Comparison of ENCODE assay signal across 8 cellular contexts in the genomic region with DNA sequence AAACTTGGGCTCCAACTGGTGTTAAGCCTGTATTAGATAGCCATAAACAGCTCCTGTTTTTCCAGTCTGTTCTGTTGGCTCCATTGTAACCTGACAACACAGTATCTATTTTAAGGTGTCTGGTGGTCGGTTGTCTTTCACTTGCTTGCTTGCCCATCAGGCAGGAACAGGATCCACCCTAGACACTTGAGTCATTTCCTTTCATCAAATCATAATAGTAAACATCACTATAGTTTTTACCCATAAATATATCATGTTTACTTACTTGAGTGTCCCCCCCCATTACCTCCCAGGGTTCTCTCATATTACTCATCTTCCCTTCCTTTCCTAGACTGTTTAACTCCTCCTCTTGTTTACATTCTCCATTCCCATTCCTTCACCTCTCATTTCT. TPM values are rescaled to one million over a fixed set of nuclear protein-coding genes. Genes with fewer than 3 reads are reported as not detected.
DNase-seq lines count a peak whose midpoint lies in the region; ATAC-seq, FAIRE-seq and TF ChIP-seq lines count a peak whose summit lies in the region.

No MANE protein-coding gene starts in this region.

- no TSS peak for BruUV-seq in endothelial cell of umbilical vein (replicated peaks; lab: Mats Ljungman, UMichigan)

- H3K14ac ChIP-seq in trophoblast cell (ENCODE audit: low read length), result no peak overlapping the region

- no peak for ATAC-seq in GM18909 (IDR thresholded peaks at IDR 0.05; ENCODE audit: poor library complexity, unreplicated experiment)
- no peak for ATAC-seq in GM21576 (IDR thresholded peaks at IDR 0.05; ENCODE audit: unreplicated experiment)

- H4K91ac ChIP-seq in trophoblast cell (ENCODE audit: low read depth, low read length), result no peak overlapping the region

- intact Hi-C loops in endothelial cell of umbilical vein (cut with micrococcal nuclease), result no loop called here

- H3K36me3 ChIP-seq in endothelial cell of umbilical vein (ENCODE audit: control insufficient read depth in 2 of 2, extremely low read depth in 1 of 2, insufficient read depth in 2 of 2, low read length in 2 of 2), result no peaks in the 10 kb centered on the region
- H3K36me3 ChIP-seq in trophoblast cell (ENCODE audit: control insufficient read depth in 1 of 2, insufficient read depth in 2 of 2, low read length in 2 of 2), result peaks cover 0 to 2% of the 10 kb centered on the region in 2 experiments
- 0 out of 2 replicates have a peak, but pooled peaks cover 4% of the 10 kb centered on the region for H3K36me3 ChIP-seq in SJCRH30

- H3K27ac ChIP-seq in endothelial cell of umbilical vein (ENCODE audit: insufficient read depth, low read depth, low read length) (peak overlapping the region; percentile 68), trophoblast cell (ENCODE audit: low read depth, low read length) (peak overlapping the region; percentile 64), SJCRH30 (no peak overlapping the region)

- H2AFZ ChIP-seq in endothelial cell of umbilical vein (ENCODE audit: low read depth, low read length) (no peak overlapping the region), trophoblast cell (ENCODE audit: insufficient read depth, low read length, poor library complexity) (no peak overlapping the region)

- no peak overlapping the region for H3K23ac ChIP-seq in trophoblast cell (ENCODE audit: low read length)

- H3K79me2 ChIP-seq in endothelial cell of umbilical vein (ENCODE audit: control insufficient read depth, insufficient read depth, low read length) (peaks cover 75% of the 10 kb centered on the region), trophoblast cell (ENCODE audit: control insufficient read depth, insufficient read depth, low read length, poor library complexity) (peaks cover 14% of the 10 kb centered on the region)

- no peak overlapping the region for H3K9ac ChIP-seq in endothelial cell of umbilical vein (replicated peaks; ENCODE audit: extremely low read depth, insufficient read depth, low read length)
- no peak overlapping the region for H3K9ac ChIP-seq in trophoblast cell (ENCODE audit: low read length)

- no peak overlapping the region for H2BK5ac ChIP-seq in trophoblast cell (ENCODE audit: low read depth, low read length, poor library complexity)

- H3K4me2 ChIP-seq in endothelial cell of umbilical vein (ENCODE audit: insufficient read depth, low read length) (peak overlapping the region; percentile 66), trophoblast cell (ENCODE audit: low read length) (peak overlapping the region; percentile 32)

- H3K18ac ChIP-seq in trophoblast cell (ENCODE audit: low read length), result no peak overlapping the region

- CTCF ChIA-PET in endothelial cell of umbilical vein (lab: Charles Lee), result interaction anchor here (1.3 to 1.4 kb wide), 2 partner anchors 12 to 26 kb away, joined by 3 to 4 read pairs; no protein-coding TSS in a partner anchor

- no peak overlapping the region for H2AK5ac ChIP-seq in trophoblast cell (ENCODE audit: low read length)

- no peaks in the 10 kb centered on the region for H3K9me1 ChIP-seq in endothelial cell of umbilical vein (replicated peaks; ENCODE audit: control insufficient read depth, extremely low read depth, insufficient read depth, low read length)

- no peaks in the 10 kb centered on the region for H3K9me3 ChIP-seq in endothelial cell of umbilical vein (replicated peaks; ENCODE audit: control insufficient read depth, insufficient read depth, low read length)
- H3K9me3 ChIP-seq in trophoblast cell (ENCODE audit: insufficient read depth, low read depth, low read length), result no peaks in the 10 kb centered on the region
- H3K9me3 ChIP-seq in SJCRH30 (replicated peaks), result no peaks in the 10 kb centered on the region

- WGBS in trophoblast cell (ENCODE audit: extremely low coverage, insufficient coverage, insufficient read length), result no CpG with 5 or more reads among the region's 1 CpG

- DNase-seq in GM03348 (ENCODE audit: low spot score) (peak; percentile 43), OCI-M1 (lab: John Stamatoyannopoulos, UW) (peak; percentile 27), endothelial cell of umbilical vein (ENCODE audit: low read depth, low spot score) (peak; percentile 76), trophoblast cell (peak in 1 of 2 donors; percentile 51), DMS114 treated with DMSO at 0.1 percent for 48 hours (lab: John Stamatoyannopoulos, UW; ENCODE audit: unreplicated experiment) (no peak), SJCRH30 (no peak)

- TF ChIP-seq CTCF in endothelial cell of umbilical vein (IDR thresholded peaks at IDR 0.05; ENCODE audit: extremely low read depth in 1 of 2, insufficient read depth in 1 of 2, low read depth in 1 of 2, low read length in 2 of 2), result no peak

- H4K8ac ChIP-seq in trophoblast cell (ENCODE audit: low read depth, low read length), result no peak overlapping the region

- no peak for FAIRE-seq in endothelial cell of umbilical vein (lab: Jason Lieb, UNC)

- no peak overlapping the region for H4K12ac ChIP-seq in trophoblast cell (ENCODE audit: low read depth, low read length)

- H3K27me3 ChIP-seq in endothelial cell of umbilical vein (ENCODE audit: control insufficient read depth in 2 of 2, insufficient read depth in 2 of 2, low read length in 2 of 2) (no peaks in the 10 kb centered on the region), trophoblast cell (ENCODE audit: insufficient read depth, low read length) (no peaks in the 10 kb centered on the region), SJCRH30 (no peaks in the 10 kb centered on the region)

- no peak overlapping the region for H2BK120ac ChIP-seq in trophoblast cell (ENCODE audit: insufficient read depth, low read length, poor library complexity)

- H2BK12ac ChIP-seq in trophoblast cell (ENCODE audit: low read length), result no peak overlapping the region

- H3K4me1 ChIP-seq in endothelial cell of umbilical vein (ENCODE audit: control insufficient read depth, extremely low read depth, insufficient read depth, low read length), result peaks cover 27% of the 10 kb centered on the region
- H3K4me1 ChIP-seq in trophoblast cell (ENCODE audit: control insufficient read depth in 1 of 2, insufficient read depth in 2 of 2, low read length in 2 of 2), result peaks cover 3 to 11% of the 10 kb centered on the region in 2 experiments
- H3K4me1 ChIP-seq in SJCRH30, result no peaks in the 10 kb centered on the region

- TF ChIP-seq POLR2A in endothelial cell of umbilical vein (IDR thresholded peaks at IDR 0.05; ENCODE audit: low read depth, low read length), result no peak

- no peak overlapping the region for H3K4me3 ChIP-seq in endothelial cell of umbilical vein (replicated peaks in 1 of 3; ENCODE audit: insufficient read depth in 1 of 3, low read depth in 1 of 3, low read length in 3 of 3)
- no peak overlapping the region for H3K4me3 ChIP-seq in trophoblast cell (ENCODE audit: low read depth, low read length)
- no peak overlapping the region for H3K4me3 ChIP-seq in SJCRH30

- no peak overlapping the region for H3K4ac ChIP-seq in trophoblast cell (ENCODE audit: low read depth, low read length)

- peaks cover 12% of the 10 kb centered on the region for H3K79me1 ChIP-seq in trophoblast cell (ENCODE audit: low read length)

- POLR2A ChIA-PET in endothelial cell of umbilical vein (lab: Charles Lee), result no interaction called here

- dilution Hi-C loops in endothelial cell of umbilical vein (cut with MboI; ENCODE audit: extremely low pct_ligation_motif_present, low sequenced_read_pairs), result no loop called here

- H4K20me1 ChIP-seq in endothelial cell of umbilical vein (replicated peaks; ENCODE audit: control insufficient read depth, extremely low read depth, insufficient read depth, low read length), result no peaks in the 10 kb centered on the region

TF ChIP-seq in endothelial cell of umbilical vein, 7 proteins besides CTCF, POLR2A, EP300 and RAD21:
- TF ChIP-seq GATA2 (IDR thresholded peaks at IDR 0.05; ENCODE audit: insufficient read depth, insufficient read length, low read depth, low read length) (no peak), EZH2 (IDR thresholded peaks at IDR 0.05; ENCODE audit: borderline replicate concordance, low read depth, low read length, severe bottlenecking) (no peak), JUN (IDR thresholded peaks at IDR 0.05; ENCODE audit: borderline replicate concordance, insufficient read depth, insufficient read length, low read depth) (peak; percentile 75), FOS (IDR thresholded peaks at IDR 0.05; ENCODE audit: borderline replicate concordance, insufficient read depth, low read length) (peak; percentile 81)
- TF ChIP-seq, protein P1, sequence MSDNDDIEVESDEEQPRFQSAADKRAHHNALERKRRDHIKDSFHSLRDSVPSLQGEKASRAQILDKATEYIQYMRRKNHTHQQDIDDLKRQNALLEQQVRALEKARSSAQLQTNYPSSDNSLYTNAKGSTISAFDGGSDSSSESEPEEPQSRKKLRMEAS (IDR thresholded peaks at IDR 0.05; ENCODE audit: insufficient read depth, insufficient read length), result no peak

RNA-seq across cellular contexts. Expression of a gene that starts 2.9 kb away (rescaled TPM):
- total RNA-seq in endothelial cell of umbilical vein, result 35.2 and 35.9 TPM in 2 replicates
- 4.6 and 5.4 TPM in 2 replicates for polyA plus RNA-seq in endothelial cell of umbilical vein
- 5.2 and 5.9 TPM in 2 replicates for polyA plus RNA-seq in endothelial cell of umbilical vein (2011; cell fraction: cytosol; rRNA removed)
- polyA plus RNA-seq in endothelial cell of umbilical vein (2011; cell fraction: nucleus; rRNA removed), result 15.4 and 21.0 TPM in 2 replicates
- 9.5 and 11.8 TPM in 2 replicates for polyA plus RNA-seq in endothelial cell of umbilical vein (2012)
- 34.4 and 38.4 TPM in 2 replicates for polyA minus RNA-seq in endothelial cell of umbilical vein
- polyA minus RNA-seq in endothelial cell of umbilical vein (2011; cell fraction: cytosol; rRNA and poly(A)+ RNA removed), result 9.6 TPM
- 49.2 and 63.1 TPM in 2 replicates for polyA minus RNA-seq in endothelial cell of umbilical vein (2011; cell fraction: nucleus; rRNA and poly(A)+ RNA removed)
- polyA plus RNA-seq in trophoblast cell (2013), result 12.2 and 13.6 TPM in 2 replicates
- 27.5 and 29.1 TPM in 2 replicates for total RNA-seq in SJCRH30 (2014; rRNA removed; shearing (Covaris generic))

RNA-seq across cellular contexts. Expression of a gene that starts 35.3 kb away (rescaled TPM):
- total RNA-seq in endothelial cell of umbilical vein, result 1.1 and 1.9 TPM in 2 replicates
- 0.22 and 0.39 TPM in 2 replicates for polyA plus RNA-seq in endothelial cell of umbilical vein
- 0.44 and 0.48 TPM in 2 replicates for polyA plus RNA-seq in endothelial cell of umbilical vein (2011; cell fraction: cytosol; rRNA removed)
- 0.14 and 0.41 TPM in 2 replicates for polyA plus RNA-seq in endothelial cell of umbilical vein (2011; cell fraction: nucleus; rRNA removed)
- polyA plus RNA-seq in endothelial cell of umbilical vein (2012), result 0.72 and 1.3 TPM in 2 replicates
- polyA minus RNA-seq in endothelial cell of umbilical vein, result 0.51 and 0.58 TPM in 2 replicates
- 17.4 TPM for polyA minus RNA-seq in endothelial cell of umbilical vein (2011; cell fraction: cytosol; rRNA and poly(A)+ RNA removed)
- 0.34 TPM in 1 of 2 replicates, not detected in the other for polyA minus RNA-seq in endothelial cell of umbilical vein (2011; cell fraction: nucleus; rRNA and poly(A)+ RNA removed)
- polyA plus RNA-seq in trophoblast cell (2013), result 0.10 and 0.18 TPM in 2 replicates
- not detected in 2 replicates for total RNA-seq in SJCRH30 (2014; rRNA removed; shearing (Covaris generic))

Comparison
In these comparisons a context has a peak if more than half of its experiments do, and no peak if none do; other contexts are left out.
1. DNase-seq: peak in GM03348 (single experiment), OCI-M1 (single experiment) and endothelial cell of umbilical vein (single experiment); none in DMS114 treated with DMSO at 0.1 percent for 48 hours (single experiment) and SJCRH30 (0 of 2).